ENCODE assay signal across 13 cellular contexts in the genomic region with DNA sequence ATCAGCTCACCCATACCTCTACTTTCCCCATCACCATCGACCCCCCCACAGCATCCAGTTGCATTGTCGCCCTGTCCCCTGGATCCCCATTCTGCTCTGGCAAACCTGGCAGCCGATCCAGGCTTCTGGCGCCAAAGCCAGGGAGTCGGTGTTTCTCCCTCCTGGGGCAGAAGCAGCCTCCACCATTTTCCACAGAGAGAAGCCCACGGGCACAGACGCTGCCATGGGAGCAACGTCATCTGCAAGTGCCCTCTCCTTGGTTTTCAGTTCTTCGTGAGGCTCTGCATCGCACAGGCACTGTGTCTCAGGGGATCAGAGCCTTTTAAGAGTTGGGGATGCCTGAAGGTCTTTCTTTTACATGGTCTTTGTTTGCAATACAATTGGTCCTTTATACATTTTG. TPM values are rescaled to one million over a fixed set of nuclear protein-coding genes. Genes with fewer than 3 reads are reported as not detected.
A peak's percentile ranks its signal among the peaks of the same experiment; 100 is the strongest.
DNase-seq lines count a peak whose midpoint lies in the region; ATAC-seq and TF ChIP-seq lines count a peak whose summit lies in the region.
"Had no signal": no experiment of that assay in that cellular context is flagged by ENCODE, and none has a peak within 500 bp of the region (broad histone marks: within the 10 kb centered on the region; RNA-seq: fewer than 3 reads in every experiment).

No MANE protein-coding gene starts in this region.

- peaks cover 32 to 47% of the 10 kb centered on the region in 2 donors for H3K27me3 Mint-ChIP-seq in CD4-positive, alpha-beta memory T cell
- H3K27me3 Mint-ChIP-seq in dendritic cell treated with granulocyte-macrophage colony-stimulating factor and Interleukin-4, amounts not matched to agents 40 ng/mL and 50 ng/mL, for 4 days = peaks cover 28% of the 10 kb centered on the region

- H3K9me3 Mint-ChIP-seq in CD4-positive, alpha-beta memory T cell = no peaks in the 10 kb centered on the region
- H3K9me3 Mint-ChIP-seq in dendritic cell treated with granulocyte-macrophage colony-stimulating factor and Interleukin-4, amounts not matched to agents 40 ng/mL and 50 ng/mL, for 4 days = no peaks in the 10 kb centered on the region
- H3K9me3 Mint-ChIP-seq: activated T-cell treated with anti-CD3 and anti-CD28 coated beads, Interleukin-2, amount 50 U/mL, for 72 hours; naive thymus-derived CD8-positive, alpha-beta T cell had no signal

- peaks cover 20 to 51% (median 29%) of the 10 kb centered on the region in 4 donors for H3K4me1 Mint-ChIP-seq in CD4-positive, alpha-beta memory T cell
- peaks cover 78% of the 10 kb centered on the region for H3K4me1 Mint-ChIP-seq in dendritic cell treated with granulocyte-macrophage colony-stimulating factor and Interleukin-4, amounts not matched to agents 40 ng/mL and 50 ng/mL, for 4 days (ENCODE audit: low read depth)

- peaks cover 37% of the 10 kb centered on the region for H3K27me3 ChIP-seq in CD4-positive, alpha-beta memory T cell (ENCODE audit: insufficient read depth, low read length)
- H3K27me3 ChIP-seq in neural cell (ENCODE audit: insufficient read depth, low read depth, low read length) = no peaks in the 10 kb centered on the region

- POLR2A ChIA-PET in CD4-positive, alpha-beta memory T cell (lab: Charles Lee; ENCODE audit: partially characterized antibody) = no interaction called here

- H3K9ac ChIP-seq in neural cell (ENCODE audit: low read length) = peak overlapping the region; percentile 97

- peaks cover 22% of the 10 kb centered on the region for H3K4me1 ChIP-seq in CD4-positive, alpha-beta memory T cell (ENCODE audit: insufficient read depth, low read length)

- no peaks in the 10 kb centered on the region for H3K36me3 ChIP-seq in CD4-positive, alpha-beta memory T cell (ENCODE audit: insufficient read depth, low read length)
- H3K36me3 ChIP-seq in neural cell (ENCODE audit: insufficient read depth, low read length) = no peaks in the 10 kb centered on the region

- peak overlapping the region in 4 of 7 donors; percentile 12 to 96 (median 58) for H3K27ac Mint-ChIP-seq in CD4-positive, alpha-beta memory T cell
- H3K27ac Mint-ChIP-seq in dendritic cell treated with granulocyte-macrophage colony-stimulating factor and Interleukin-4, amounts not matched to agents 40 ng/mL and 50 ng/mL, for 4 days = peak overlapping the region; percentile 75
- H3K27ac Mint-ChIP-seq: activated T-cell treated with anti-CD3 and anti-CD28 coated beads, Interleukin-2, amount 50 U/mL, for 72 hours had no signal

- H4K20me1 ChIP-seq in neural cell (ENCODE audit: insufficient read depth) = no peaks in the 10 kb centered on the region

- CTCF ChIA-PET in CD4-positive, alpha-beta memory T cell (lab: Charles Lee; ENCODE audit: partially characterized antibody) = interaction anchor here (0.9 to 3.8 kb wide), 7 partner anchors 13 to 191 kb away, joined by 3 to 16 read pairs (median 4); no protein-coding TSS in a partner anchor

- intact Hi-C loops in CD4-positive, alpha-beta memory T cell (cut with micrococcal nuclease) = loop anchor here (10.0 kb wide), 1 partner anchor 877 kb away; no protein-coding TSS in a partner anchor
- intact Hi-C loops in dendritic cell treated with granulocyte-macrophage colony-stimulating factor and Interleukin-4, amounts not matched to agents 40 ng/mL and 50 ng/mL, for 4 days (cut with micrococcal nuclease) = loop anchor here (10.0 kb wide), 1 partner anchor 147 kb away; no protein-coding TSS in a partner anchor

- H3K9me2 ChIP-seq in neural cell (ENCODE audit: insufficient read depth, low read length) = no peaks in the 10 kb centered on the region

- H3K4me2 ChIP-seq in neural cell (ENCODE audit: low read length) = peak overlapping the region; percentile 97

- peaks cover 9% of the 10 kb centered on the region for H3K79me2 ChIP-seq in neural cell (replicated peaks; ENCODE audit: insufficient read depth, low read length)

- no peak for TF ChIP-seq CTCF in neural cell (IDR thresholded peaks at IDR 0.05; ENCODE audit: poor library complexity, severe bottlenecking)

- H3K4me3 ChIP-seq in CD4-positive, alpha-beta memory T cell (ENCODE audit: low read length in 2 of 2) = no peak overlapping the region
- peak overlapping the region; percentile 76 for H3K4me3 ChIP-seq in neural cell (ENCODE audit: low read length)

- DNase-seq in CD4-positive, alpha-beta memory T cell = no peak
- DNase-seq in NCI-H1105 (lab: John Stamatoyannopoulos, UW) = peak; percentile 21
- no peak for DNase-seq in activated naive CD4-positive, alpha-beta T cell treated with Interleukin-2 at 50 U/mL for 16 hours
- DNase-seq in pons (ENCODE audit: low spot score) = no peak
- no peak for DNase-seq in central memory CD4-positive, alpha-beta T cell
- DNase-seq: activated CD4-positive, CD25-positive, alpha-beta regulatory T cell treated with anti-CD3 and anti-CD28 coated beads, Interleukin-2, amount 50 U/mL, for 72 hours; activated T-cell treated with anti-CD3 and anti-CD28 coated beads, Interleukin-2, amount 50 U/mL, for 72 hours; naive thymus-derived CD8-positive, alpha-beta T cell; stimulated activated CD8-positive, alpha-beta memory T cell treated with anti-CD3 and anti-CD28 coated beads, Interleukin-4, amount 100 ng/mL, for 48 hours had no signal

- H3K4me3 Mint-ChIP-seq in CD4-positive, alpha-beta memory T cell = peak overlapping the region in 2 of 8 donors; percentile 56 to 94
- peak overlapping the region; percentile 69 for H3K4me3 Mint-ChIP-seq in dendritic cell treated with granulocyte-macrophage colony-stimulating factor and Interleukin-4, amounts not matched to agents 40 ng/mL and 50 ng/mL, for 4 days

- H3F3A ChIP-seq in neural cell (ENCODE audit: insufficient read depth, low read length, poor library complexity, severe bottlenecking) = no peaks in the 10 kb centered on the region

- ATAC-seq in HG03135 (IDR thresholded peaks at IDR 0.05; ENCODE audit: unreplicated experiment) = no peak
- ATAC-seq: activated T-cell treated with anti-CD3 and anti-CD28 coated beads, Interleukin-2, amount 50 U/mL, for 72 hours; naive thymus-derived CD8-positive, alpha-beta T cell had no signal

- no peak overlapping the region for H3K27ac ChIP-seq in CD4-positive, alpha-beta memory T cell (ENCODE audit: low read depth, low read length)
- H3K27ac ChIP-seq in neural cell (ENCODE audit: low read length) = peak overlapping the region; percentile 94
- H3K27ac ChIP-seq: epithelial cell of prostate had no signal

- H3K9me3 ChIP-seq in CD4-positive, alpha-beta memory T cell (ENCODE audit: control insufficient read depth in 1 of 2, low read length in 2 of 2) = no peaks in the 10 kb centered on the region
- no peaks in the 10 kb centered on the region for H3K9me3 ChIP-seq in neural cell (ENCODE audit: low read length)

- no peak for TF ChIP-seq EP300 in neural cell (conservative IDR thresholded peaks at IDR 0.05; ENCODE audit: poor library complexity, severe bottlenecking)

- no peak overlapping the region for H2AFZ ChIP-seq in neural cell (ENCODE audit: low read depth, low read length)

- peaks cover 0 to 2% of the 10 kb centered on the region in 2 donors for H3K36me3 Mint-ChIP-seq in CD4-positive, alpha-beta memory T cell
- peaks cover 6% of the 10 kb centered on the region for H3K36me3 Mint-ChIP-seq in dendritic cell treated with granulocyte-macrophage colony-stimulating factor and Interleukin-4, amounts not matched to agents 40 ng/mL and 50 ng/mL, for 4 days (ENCODE audit: low read depth)
- H3K36me3 Mint-ChIP-seq: naive thymus-derived CD8-positive, alpha-beta T cell had no signal

- no peak for TF ChIP-seq RAD21 in neural cell (conservative IDR thresholded peaks at IDR 0.05)

TF ChIP-seq in neural cell, 6 proteins besides CTCF, POLR2A, EP300 and RAD21 (continues in another document):
- TF ChIP-seq TAF1 (IDR thresholded peaks at IDR 0.05; ENCODE audit: low read depth) (no peak), EZH2 (IDR thresholded peaks at IDR 0.05; ENCODE audit: borderline replicate concordance, insufficient read depth, low read length, poor library complexity, severe bottlenecking) (no peak), POLR2AphosphoS5 (IDR thresholded peaks at IDR 0.05) (no peak)
- TF ChIP-seq, protein P1, sequence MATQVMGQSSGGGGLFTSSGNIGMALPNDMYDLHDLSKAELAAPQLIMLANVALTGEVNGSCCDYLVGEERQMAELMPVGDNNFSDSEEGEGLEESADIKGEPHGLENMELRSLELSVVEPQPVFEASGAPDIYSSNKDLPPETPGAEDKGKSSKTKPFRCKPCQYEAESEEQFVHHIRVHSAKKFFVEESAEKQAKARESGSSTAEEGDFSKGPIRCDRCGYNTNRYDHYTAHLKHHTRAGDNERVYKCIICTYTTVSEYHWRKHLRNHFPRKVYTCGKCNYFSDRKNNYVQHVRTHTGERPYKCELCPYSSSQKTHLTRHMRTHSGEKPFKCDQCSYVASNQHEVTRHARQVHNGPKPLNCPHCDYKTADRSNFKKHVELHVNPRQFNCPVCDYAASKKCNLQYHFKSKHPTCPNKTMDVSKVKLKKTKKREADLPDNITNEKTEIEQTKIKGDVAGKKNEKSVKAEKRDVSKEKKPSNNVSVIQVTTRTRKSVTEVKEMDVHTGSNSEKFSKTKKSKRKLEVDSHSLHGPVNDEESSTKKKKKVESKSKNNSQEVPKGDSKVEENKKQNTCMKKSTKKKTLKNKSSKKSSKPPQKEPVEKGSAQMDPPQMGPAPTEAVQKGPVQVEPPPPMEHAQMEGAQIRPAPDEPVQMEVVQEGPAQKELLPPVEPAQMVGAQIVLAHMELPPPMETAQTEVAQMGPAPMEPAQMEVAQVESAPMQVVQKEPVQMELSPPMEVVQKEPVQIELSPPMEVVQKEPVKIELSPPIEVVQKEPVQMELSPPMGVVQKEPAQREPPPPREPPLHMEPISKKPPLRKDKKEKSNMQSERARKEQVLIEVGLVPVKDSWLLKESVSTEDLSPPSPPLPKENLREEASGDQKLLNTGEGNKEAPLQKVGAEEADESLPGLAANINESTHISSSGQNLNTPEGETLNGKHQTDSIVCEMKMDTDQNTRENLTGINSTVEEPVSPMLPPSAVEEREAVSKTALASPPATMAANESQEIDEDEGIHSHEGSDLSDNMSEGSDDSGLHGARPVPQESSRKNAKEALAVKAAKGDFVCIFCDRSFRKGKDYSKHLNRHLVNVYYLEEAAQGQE (IDR thresholded peaks at IDR 0.05; ENCODE audit: borderline replicate concordance) = no peak

RNA-seq across cellular contexts. Expression of a gene that starts 2.3 kb away (rescaled TPM):
- 10 to 100 TPM; 11.8 to 12.6 TPM for total RNA-seq in CD4-positive, alpha-beta memory T cell
- polyA plus RNA-seq in CD4-positive, alpha-beta memory T cell = under 1 TPM in 1 of 2 donors, not detected in 1; 0.23 TPM
- polyA plus RNA-seq in neural cell = 18.4 and 19.8 TPM in 2 replicates
- 3.9 and 5.6 TPM in 2 replicates for polyA minus RNA-seq in neural cell

RNA-seq across cellular contexts. Expression of a gene that starts 10.2 kb away (rescaled TPM):
- 10 to 100 TPM; 14.1 to 16.0 TPM for total RNA-seq in CD4-positive, alpha-beta memory T cell
- polyA plus RNA-seq in CD4-positive, alpha-beta memory T cell = 10 to 100 TPM in 1 of 2 donors, 1 to 10 TPM in 1; 9.6 to 22.5 TPM
- polyA plus RNA-seq in neural cell = 18.2 and 22.7 TPM in 2 replicates
- polyA minus RNA-seq in neural cell = 23.5 and 25.8 TPM in 2 replicates

RNA-seq across cellular contexts. Expression of a gene that starts 20.5 kb away (rescaled TPM):
- 10 to 100 TPM; 73.2 to 75.8 TPM for total RNA-seq in CD4-positive, alpha-beta memory T cell
- polyA plus RNA-seq in CD4-positive, alpha-beta memory T cell = 10 to 100 TPM; 30.4 to 44.6 TPM
- 15.8 and 17.4 TPM in 2 replicates for polyA plus RNA-seq in neural cell
- polyA minus RNA-seq in neural cell = 36.7 and 40.4 TPM in 2 replicates

RNA-seq across cellular contexts. Expression of a gene that starts 49.9 kb away (rescaled TPM):
- total RNA-seq in CD4-positive, alpha-beta memory T cell = not detected
- not detected for polyA plus RNA-seq in CD4-positive, alpha-beta memory T cell
- polyA plus RNA-seq in neural cell = 0.22 TPM in 1 of 2 replicates, not detected in the other
- 0.49 TPM in 1 of 2 replicates, not detected in the other for polyA minus RNA-seq in neural cell
- total RNA-seq: activated T-cell treated with anti-CD3 and anti-CD28 coated beads, Interleukin-2, amount 50 U/mL, for 72 hours; naive thymus-derived CD8-positive, alpha-beta T cell had no signal
- polyA plus RNA-seq: naive thymus-derived CD8-positive, alpha-beta T cell had no signal

Comparison
In these comparisons a context has a peak if more than half of its experiments do, and no peak if none do; other contexts are left out.
1. RNA of a gene that starts 2.3 kb away (polyA plus RNA-seq): 18.4 to 19.8 TPM in neural cell; 0.23 TPM in CD4-positive, alpha-beta memory T cell; every median in the first group is over 10 times any median in the second.